9 cellular contexts compared by ENCODE assay signal in genomic region chr17:47205419-47205963, GRCh38. TPM values are rescaled to one million over a fixed set of nuclear protein-coding genes. Genes with fewer than 3 reads are reported as not detected.
DNase-seq lines count a peak whose midpoint lies in the region; ATAC-seq and TF ChIP-seq lines count a peak whose summit lies in the region.
"Had no signal": no experiment of that assay in that cellular context is flagged by ENCODE, and none has a peak within 500 bp of the region (broad histone marks: within the 10 kb centered on the region; RNA-seq: fewer than 3 reads in every experiment).

No MANE protein-coding gene starts in this region.

- H3K4me3 Mint-ChIP-seq in effector memory CD8-positive, alpha-beta T cell, result peak overlapping the region; percentile 76 to 83
- peak overlapping the region; percentile 63 to 88 (median 80) for H3K4me3 Mint-ChIP-seq in naive thymus-derived CD8-positive, alpha-beta T cell
- no peak overlapping the region for H3K4me3 Mint-ChIP-seq in progenitor cell of endocrine pancreas (ENCODE audit: low read depth)
- H3K4me3 Mint-ChIP-seq: neural crest cell had no signal

- peak overlapping the region; percentile 57 to 95 for H3K27ac Mint-ChIP-seq in effector memory CD8-positive, alpha-beta T cell
- peak overlapping the region; percentile 83 to 98 (median 95) for H3K27ac Mint-ChIP-seq in naive thymus-derived CD8-positive, alpha-beta T cell
- H3K27ac Mint-ChIP-seq in progenitor cell of endocrine pancreas, result no peak overlapping the region

- no peaks in the 10 kb centered on the region for H3K36me3 Mint-ChIP-seq in effector memory CD8-positive, alpha-beta T cell (ENCODE audit: insufficient read depth)
- H3K36me3 Mint-ChIP-seq in naive thymus-derived CD8-positive, alpha-beta T cell, result no peaks in the 10 kb centered on the region
- H3K36me3 Mint-ChIP-seq in progenitor cell of endocrine pancreas (ENCODE audit: insufficient read depth), result no peaks in the 10 kb centered on the region

- TF ChIP-seq POLR2A in GM19193 (IDR thresholded peaks at IDR 0.05; ENCODE audit: extremely low read depth, insufficient read depth, insufficient read length) (peak; percentile 30), thyroid gland (IDR thresholded peaks at IDR 0.05) (peak in 1 of 2 donors; percentile 36)

- 19 to 29% methylated on average over 9 of the region's 9 CpGs for WGBS in thyroid gland, 2 donors

- POLR2A ChIA-PET in naive thymus-derived CD8-positive, alpha-beta T cell (lab: Charles Lee), result interaction anchor here (0.9 to 1.8 kb wide), 4 partner anchors 11 to 118 kb away, joined by 3 to 7 read pairs (median 4); partner anchors contain the start of genes CDC27 and EFCAB13

- H3K4me1 ChIP-seq in thyroid gland, result peaks cover 43 to 71% of the 10 kb centered on the region in 2 donors

- H3K4me1 Mint-ChIP-seq in effector memory CD8-positive, alpha-beta T cell (ENCODE audit: low read depth in 2 of 2), result peaks cover 38 to 51% of the 10 kb centered on the region in 2 donors
- H3K4me1 Mint-ChIP-seq in naive thymus-derived CD8-positive, alpha-beta T cell, result peaks cover 24 to 66% (median 42%) of the 10 kb centered on the region in 4 donors
- peaks cover 7% of the 10 kb centered on the region for H3K4me1 Mint-ChIP-seq in progenitor cell of endocrine pancreas (ENCODE audit: low read depth)

- H3K9me3 ChIP-seq in thyroid gland, result no peaks in the 10 kb centered on the region

- intact Hi-C loops in thyroid gland (cut with DNase I), result no loop called here

- no peak for TF ChIP-seq CTCF in thyroid gland (IDR thresholded peaks at IDR 0.05)
- TF ChIP-seq CTCF in progenitor cell of endocrine pancreas (IDR thresholded peaks at IDR 0.05; ENCODE audit: unreplicated experiment), result no peak

- H3K27me3 Mint-ChIP-seq in effector memory CD8-positive, alpha-beta T cell, result no peaks in the 10 kb centered on the region
- H3K27me3 Mint-ChIP-seq in naive thymus-derived CD8-positive, alpha-beta T cell, result no peaks in the 10 kb centered on the region
- H3K27me3 Mint-ChIP-seq in progenitor cell of endocrine pancreas, result peaks cover 8% of the 10 kb centered on the region

- peak; percentile 75 for ATAC-seq in effector memory CD8-positive, alpha-beta T cell (replicated peaks)
- ATAC-seq in naive thymus-derived CD8-positive, alpha-beta T cell, result peak; percentile 76 to 83

- no peaks in the 10 kb centered on the region for H3K9me3 Mint-ChIP-seq in effector memory CD8-positive, alpha-beta T cell
- no peaks in the 10 kb centered on the region for H3K9me3 Mint-ChIP-seq in naive thymus-derived CD8-positive, alpha-beta T cell
- no peaks in the 10 kb centered on the region for H3K9me3 Mint-ChIP-seq in progenitor cell of endocrine pancreas (ENCODE audit: low read depth)
- H3K9me3 Mint-ChIP-seq: neural crest cell had no signal

- H3K4me3 ChIP-seq in thyroid gland (replicated peaks in 1 of 3), result peak overlapping the region in 1 of 3 donors; percentile 0

- no peaks in the 10 kb centered on the region for H3K36me3 ChIP-seq in thyroid gland

- H3K27me3 ChIP-seq in thyroid gland, result no peaks in the 10 kb centered on the region

- DNase-seq in AG08396 (ENCODE audit: low spot score) (peak; percentile 67), HT-29 (ENCODE audit: low spot score) (peak; percentile 59), thyroid gland (peak; percentile 96), progenitor cell of endocrine pancreas (ENCODE audit: low spot score, unreplicated experiment) (no peak)
- DNase-seq in activated CD4-positive, alpha-beta T cell treated with anti-CD3 and anti-CD28 coated beads, Interleukin-2, amount 50 U/mL, for 1 hour, result peak; percentile 53
- peak; percentile 51 to 58 (median 53) for DNase-seq in effector memory CD8-positive, alpha-beta T cell
- DNase-seq in naive thymus-derived CD8-positive, alpha-beta T cell, result peak in 9 of 10 donors; percentile 36 to 76 (median 54)

- H3K27ac ChIP-seq in thyroid gland, result peak overlapping the region; percentile 96 to 97 (median 97)

RNA-seq across cellular contexts. Expression of gene MYL4, which starts 3.7 kb away (rescaled TPM):
- not detected in 2 replicates for total RNA-seq in HT-29 (2014; rRNA removed; shearing (Covaris generic))
- total RNA-seq in naive thymus-derived CD8-positive, alpha-beta T cell, result not detected
- not detected for polyA plus RNA-seq in naive thymus-derived CD8-positive, alpha-beta T cell
- total RNA-seq in thyroid gland (10 to 100 TPM in 1 of 4 donors, 1 to 10 TPM in 3; 5.2 to 11.0 (median 6.2) TPM), progenitor cell of endocrine pancreas (0.86 and 1.1 TPM in 2 replicates)
- total RNA-seq: neural crest cell had no signal

RNA-seq across cellular contexts. Expression of gene CDC27, which starts 16.4 kb away (rescaled TPM):
- 36.1 and 43.2 TPM in 2 replicates for total RNA-seq in HT-29 (2014; rRNA removed; shearing (Covaris generic))
- total RNA-seq in naive thymus-derived CD8-positive, alpha-beta T cell, result 10 to 100 TPM; 62.2 to 70.7 TPM
- 10 to 100 TPM; 55.8 to 77.0 (median 71.5) TPM for polyA plus RNA-seq in naive thymus-derived CD8-positive, alpha-beta T cell
- 100 to 1,000 TPM; 124 to 195 (median 181) TPM for total RNA-seq in thyroid gland
- 79.1 and 87.4 TPM in 2 replicates for total RNA-seq in progenitor cell of endocrine pancreas

RNA-seq across cellular contexts. Expression of gene ITGB3, which starts 48.1 kb away (rescaled TPM):
- total RNA-seq in HT-29 (2014; rRNA removed; shearing (Covaris generic)), result not detected in 2 replicates
- not detected for total RNA-seq in naive thymus-derived CD8-positive, alpha-beta T cell
- not detected for polyA plus RNA-seq in naive thymus-derived CD8-positive, alpha-beta T cell
- total RNA-seq in thyroid gland, result 100 to 1,000 TPM; 102 to 260 (median 149) TPM
- total RNA-seq in progenitor cell of endocrine pancreas, result not detected in 2 replicates

Comparison
In these comparisons a context has a peak if more than half of its experiments do, and no peak if none do; other contexts are left out.
1. RNA of gene ITGB3, which starts 48.1 kb away (total RNA-seq): 102 to 260 TPM in thyroid gland; not detected in naive thymus-derived CD8-positive, alpha-beta T cell, not detected in progenitor cell of endocrine pancreas and not detected in HT-29; every median in the first group is over 10 times any median in the second.